ENCODE assay signal across 9 cellular contexts in genomic region chr3:167941234-167941995, GRCh38.
A peak's percentile ranks its signal among the peaks of the same experiment; 100 is the strongest.
DNase-seq lines count a peak whose midpoint lies in the region; ATAC-seq and TF ChIP-seq lines count a peak whose summit lies in the region.
"Had no signal": no experiment of that assay in that cellular context is flagged by ENCODE, and none has a peak within 500 bp of the region (broad histone marks: within the 10 kb centered on the region; RNA-seq: fewer than 3 reads in every experiment).

No MANE protein-coding gene starts in this region.

- H3K4me1 Mint-ChIP-seq in activated T-cell treated with anti-CD3 and anti-CD28 coated beads, Interleukin-2, amount 50 U/mL, for 4 hours (ENCODE audit: low read depth) = no peaks in the 10 kb centered on the region
- H3K4me1 Mint-ChIP-seq: endodermal cell had no signal

- H3K4me3 ChIP-seq in choroid plexus epithelial cell (ENCODE audit: low read depth, low read length) = no peak overlapping the region

- no peak for ATAC-seq in activated T-cell treated with anti-CD3 and anti-CD28 coated beads, Interleukin-2, amount 50 U/mL, for 4 hours

- DNase-seq in CMK (ENCODE audit: low read depth) = peak; percentile 95
- peak; percentile 85 for DNase-seq in NCI-H187 treated with DMSO at 0.1 percent for 48 hours (lab: John Stamatoyannopoulos, UW)
- peak; percentile 91 for DNase-seq in choroid plexus epithelial cell (ENCODE audit: low read depth)
- peak; percentile 93 for DNase-seq in myocyte (ENCODE audit: low read depth)
- DNase-seq in NCI-H2081 (lab: John Stamatoyannopoulos, UW) = no peak
- no peak for DNase-seq in activated CD4-positive, alpha-beta T cell treated with anti-CD3 and anti-CD28 coated beads, Interleukin-2, amount 50 U/mL, for 48 hours
- DNase-seq in DMS153 treated with DMSO at 0.1 percent for 48 hours (lab: John Stamatoyannopoulos, UW; ENCODE audit: unreplicated experiment) = no peak
- DNase-seq in activated T-cell treated with anti-CD3 and anti-CD28 coated beads, Interleukin-2, amount 50 U/mL, for 4 hours = no peak
- DNase-seq: endodermal cell had no signal

- no peak for TF ChIP-seq CTCF in choroid plexus epithelial cell (conservative IDR thresholded peaks at IDR 0.05; ENCODE audit: low read depth, low read length)

- H3K36me3 Mint-ChIP-seq in activated T-cell treated with anti-CD3 and anti-CD28 coated beads, Interleukin-2, amount 50 U/mL, for 4 hours (ENCODE audit: insufficient read depth) = no peaks in the 10 kb centered on the region

- H3K27me3 Mint-ChIP-seq in activated T-cell treated with anti-CD3 and anti-CD28 coated beads, Interleukin-2, amount 50 U/mL, for 4 hours (ENCODE audit: low read depth) = peaks cover 11% of the 10 kb centered on the region

- no peak overlapping the region for H3K4me3 Mint-ChIP-seq in activated T-cell treated with anti-CD3 and anti-CD28 coated beads, Interleukin-2, amount 50 U/mL, for 4 hours
- H3K4me3 Mint-ChIP-seq: endodermal cell had no signal

- no peaks in the 10 kb centered on the region for H3K9me3 Mint-ChIP-seq in activated T-cell treated with anti-CD3 and anti-CD28 coated beads, Interleukin-2, amount 50 U/mL, for 4 hours
- H3K9me3 Mint-ChIP-seq: endodermal cell had no signal

Comparison
In these comparisons a context has a peak if more than half of its experiments do, and no peak if none do; other contexts are left out.
1. DNase-seq: peak in CMK (single experiment), NCI-H187 treated with DMSO at 0.1 percent for 48 hours (single experiment), choroid plexus epithelial cell (single experiment) and myocyte (single experiment); none in NCI-H2081 (0 of 2), activated CD4-positive, alpha-beta T cell treated with anti-CD3 and anti-CD28 coated beads, Interleukin-2, amount 50 U/mL, for 48 hours (0 of 2), DMS153 treated with DMSO at 0.1 percent for 48 hours (single experiment) and activated T-cell treated with anti-CD3 and anti-CD28 coated beads, Interleukin-2, amount 50 U/mL, for 4 hours (single experiment).